Comparison of ENCODE assay signal across 5 cellular contexts in the genomic region with DNA sequence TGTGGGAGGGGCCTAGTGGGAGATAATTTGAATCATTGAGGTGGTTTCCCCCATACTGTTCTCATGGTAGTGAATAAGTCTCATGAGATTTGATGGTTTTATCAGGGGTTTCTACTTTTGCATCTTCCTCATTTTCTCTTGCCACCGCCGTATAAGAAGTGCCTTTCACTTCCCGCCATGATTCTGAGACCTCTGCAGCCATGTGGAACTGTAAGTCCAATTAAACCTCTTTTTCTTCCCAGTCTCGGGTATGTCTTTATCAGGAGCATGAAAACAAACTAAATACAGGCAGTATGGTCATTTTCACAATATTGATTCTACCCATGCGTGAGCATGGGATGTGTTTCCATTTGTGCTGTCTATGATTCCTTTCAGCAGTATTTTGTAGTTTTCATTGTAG. TPM values are rescaled to one million over a fixed set of nuclear protein-coding genes. Genes with fewer than 3 reads are reported as not detected.
"Had no signal": no experiment of that assay in that cellular context is flagged by ENCODE, and none has a peak within 500 bp of the region (broad histone marks: within the 10 kb centered on the region; RNA-seq: fewer than 3 reads in every experiment).

No MANE protein-coding gene starts in this region.

RNA-seq across cellular contexts. Expression of gene SCN2B, which starts 16.4 kb away (rescaled TPM):
- total RNA-seq: myocyte, natural killer cell, osteocyte, pulmonary artery endothelial cell had no signal

RNA-seq across cellular contexts. Expression of gene JAML, which starts 32.0 kb away (rescaled TPM):
- total RNA-seq: myocyte, osteocyte, smooth muscle cell had no signal
- polyA plus RNA-seq: smooth muscle cell had no signal

RNA-seq across cellular contexts. Expression of gene SCN4B, which starts 40.2 kb away (rescaled TPM):
- total RNA-seq: myocyte, smooth muscle cell had no signal
- polyA plus RNA-seq: smooth muscle cell had no signal

RNA-seq across cellular contexts. Expression of gene MPZL3, which starts 59.3 kb away (rescaled TPM):
- total RNA-seq: myocyte had no signal
